Comparison of ENCODE assay signal across 1 cellular context in genomic region chr21:15687208-15687607, GRCh38.
A peak's percentile ranks its signal among the peaks of the same experiment; 100 is the strongest.
TF ChIP-seq lines count a peak whose summit lies in the region.

No MANE protein-coding gene starts in this region.

TF ChIP-seq in IMR-90, 13 proteins besides CTCF, POLR2A, EP300 and RAD21:
- no peak for TF ChIP-seq USF2 (IDR thresholded peaks at IDR 0.05; ENCODE audit: low read depth, low read length)
- TF ChIP-seq BHLHE40 (IDR thresholded peaks at IDR 0.05; ENCODE audit: low read depth, low read length): peak; percentile 48; the same call in 1 of the 2 replicates
- peak; percentile 22; the same call in 1 of the 2 replicates for TF ChIP-seq CEBPB (IDR thresholded peaks at IDR 0.05; ENCODE audit: low read depth, low read length)
- TF ChIP-seq, protein P1, sequence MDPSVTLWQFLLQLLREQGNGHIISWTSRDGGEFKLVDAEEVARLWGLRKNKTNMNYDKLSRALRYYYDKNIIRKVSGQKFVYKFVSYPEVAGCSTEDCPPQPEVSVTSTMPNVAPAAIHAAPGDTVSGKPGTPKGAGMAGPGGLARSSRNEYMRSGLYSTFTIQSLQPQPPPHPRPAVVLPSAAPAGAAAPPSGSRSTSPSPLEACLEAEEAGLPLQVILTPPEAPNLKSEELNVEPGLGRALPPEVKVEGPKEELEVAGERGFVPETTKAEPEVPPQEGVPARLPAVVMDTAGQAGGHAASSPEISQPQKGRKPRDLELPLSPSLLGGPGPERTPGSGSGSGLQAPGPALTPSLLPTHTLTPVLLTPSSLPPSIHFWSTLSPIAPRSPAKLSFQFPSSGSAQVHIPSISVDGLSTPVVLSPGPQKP (IDR thresholded peaks at IDR 0.05; ENCODE audit: borderline replicate concordance, low read depth, low read length): no peak
- TF ChIP-seq MAZ (IDR thresholded peaks at IDR 0.05; ENCODE audit: borderline replicate concordance, low read depth, low read length): no peak
- TF ChIP-seq FOS (IDR thresholded peaks at IDR 0.05; ENCODE audit: low read depth, low read length): peak; percentile 50
- TF ChIP-seq MAFK (IDR thresholded peaks at IDR 0.05; ENCODE audit: low read depth, low read length): no peak
